In the genomic region with DNA sequence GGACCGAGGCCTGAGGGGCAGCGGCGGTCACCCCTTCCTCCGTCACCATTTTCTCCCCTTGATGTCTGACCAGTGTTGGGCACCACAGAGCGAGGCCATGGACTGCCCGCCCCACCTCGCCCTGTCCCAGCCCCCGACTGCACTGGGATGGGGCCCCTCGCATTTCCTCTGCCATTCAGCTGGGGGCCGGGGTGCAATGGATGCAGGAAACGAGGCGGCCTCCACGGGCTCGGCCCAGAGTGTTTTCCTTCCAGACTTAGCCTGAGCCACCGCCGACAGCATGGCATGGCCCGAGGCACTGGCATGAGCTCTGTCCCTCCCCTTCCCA, we compare ENCODE assay signal across 23 cellular contexts. TPM values are rescaled to one million over a fixed set of nuclear protein-coding genes. Genes with fewer than 3 reads are reported as not detected.
DNase-seq lines count a peak whose midpoint lies in the region; ATAC-seq, FAIRE-seq and TF ChIP-seq lines count a peak whose summit lies in the region.
"Had no signal": no experiment of that assay in that cellular context is flagged by ENCODE, and none has a peak within 500 bp of the region (broad histone marks: within the 10 kb centered on the region; RNA-seq: fewer than 3 reads in every experiment).

No MANE protein-coding gene starts in this region.

- no peak overlapping the region for H3K4me3 ChIP-seq in H1 (ENCODE audit: extremely low read depth in 1 of 4, insufficient read depth in 2 of 4, low read depth in 3 of 4, low read length in 4 of 4)
- H3K4me3 ChIP-seq: GM23338 had no signal

- H2AFZ ChIP-seq in H1 (ENCODE audit: low read length): no peak overlapping the region
- H2AFZ ChIP-seq: GM23338 had no signal

- no peak for TF ChIP-seq EP300 in H1 (IDR thresholded peaks at IDR 0.05; ENCODE audit: borderline replicate concordance in 1 of 2, low read depth in 2 of 2, low read length in 2 of 2)

- no peak overlapping the region for H3K56ac ChIP-seq in H1 (replicated peaks; ENCODE audit: insufficient read length, low read depth, low read length)

- no peak for FAIRE-seq in H1 (lab: Jason Lieb, UNC)
- FAIRE-seq: GM12891, HTR-8/SVneo, RCC 7860 had no signal

- H3K14ac ChIP-seq in H1 (ENCODE audit: insufficient read length): no peak overlapping the region

- TF ChIP-seq RAD21 in H1 (IDR thresholded peaks at IDR 0.05 in 1 of 2, conservative IDR thresholded peaks at IDR 0.05 in 1 of 2; ENCODE audit: low read depth in 2 of 2, low read length in 2 of 2): no peak

- H3K4me3 Mint-ChIP-seq in natural killer cell (no peak overlapping the region), progenitor cell of endocrine pancreas (ENCODE audit: low read depth) (no peak overlapping the region)
- H3K4me3 Mint-ChIP-seq in natural killer cell treated with Interleukin-12 subunit alpha and Interleukin-12 subunit beta and Interleukin-15 and Interleukin-18, amount 100 ng/mL, for 72 hours: no peak overlapping the region
- H3K4me3 Mint-ChIP-seq: CD8-positive, alpha-beta T cell; GM23338 had no signal

- no peak overlapping the region for H2BK20ac ChIP-seq in H1 (ENCODE audit: low read length)

- intact Hi-C loops in natural killer cell (cut with micrococcal nuclease): no loop called here

- H2BK12ac ChIP-seq in H1 (ENCODE audit: low read depth, low read length): 0 out of 2 replicates have a peak overlapping the region, but pooled peaks have one; percentile 9

- no peaks in the 10 kb centered on the region for H3K27me3 Mint-ChIP-seq in natural killer cell (ENCODE audit: low read depth in 2 of 2)
- no peaks in the 10 kb centered on the region for H3K27me3 Mint-ChIP-seq in natural killer cell treated with Interleukin-12 subunit alpha and Interleukin-12 subunit beta and Interleukin-15 and Interleukin-18, amount 100 ng/mL, for 72 hours
- no peaks in the 10 kb centered on the region for H3K27me3 Mint-ChIP-seq in progenitor cell of endocrine pancreas

- CTCF ChIA-PET in H1 (lab: Charles Lee; ENCODE audit: partially characterized antibody): interaction anchor here (0.9 to 4.6 kb wide), 4 partner anchors 21 to 81 kb away, joined by 3 to 21 read pairs (median 6); no protein-coding TSS in a partner anchor

- no peak overlapping the region for H4K91ac ChIP-seq in H1 (replicated peaks; ENCODE audit: insufficient read length, low read length)

- H3K4me1 Mint-ChIP-seq in natural killer cell (peaks cover 8 to 39% of the 10 kb centered on the region in 2 donors), progenitor cell of endocrine pancreas (ENCODE audit: low read depth) (peaks cover 27% of the 10 kb centered on the region)
- H3K4me1 Mint-ChIP-seq in natural killer cell treated with Interleukin-12 subunit alpha and Interleukin-12 subunit beta and Interleukin-15 and Interleukin-18, amount 100 ng/mL, for 72 hours (ENCODE audit: low read depth in 2 of 2): peaks cover 0 to 13% of the 10 kb centered on the region in 2 donors

- H4K5ac ChIP-seq in H1 (ENCODE audit: insufficient read length, low read depth, low read length): no peak overlapping the region

- peaks cover 0 to 15% (median 7%) of the 10 kb centered on the region in 4 experiments; a peak in 5 of 7 replicates for H3K4me1 ChIP-seq in H1 (replicated peaks in 1 of 4; ENCODE audit: control insufficient read depth in 3 of 4, insufficient read depth in 4 of 4, low read length in 3 of 4)

- DNase-seq in natural killer cell (no peak), H1 (ENCODE audit: low read depth in 1 of 2, low spot score in 2 of 2) (no peak), progenitor cell of endocrine pancreas (ENCODE audit: low spot score, unreplicated experiment) (no peak), T1000 (lab: John Stamatoyannopoulos, UW) (no peak)
- no peak for DNase-seq in natural killer cell treated with Interleukin-12 subunit alpha and Interleukin-12 subunit beta and Interleukin-15 and Interleukin-18, amount 100 ng/mL, for 72 hours (ENCODE audit: low spot score)
- DNase-seq in stimulated activated CD4-positive, alpha-beta T cell treated with anti-CD3 and anti-CD28 coated beads, Interleukin-4, amount 100 ng/mL, for 1 hour: no peak
- no peak for DNase-seq in activated effector memory CD4-positive, alpha-beta T cell treated with anti-CD3 and anti-CD28 coated beads, Interleukin-2, amount 50 U/mL, for 16 hours
- DNase-seq: AML-193, Calu3, DMS153, HCEC 1CT, IMR-90, NCI-H1694, NCI-H2081, NCI-H2171, NCI-H345, NCI-H524, NCI-H774 had no signal

- peaks cover 4% of the 10 kb centered on the region; the same call in 1 of the 2 replicates for H3K23me2 ChIP-seq in H1 (ENCODE audit: low read depth, low read length)

- no peak overlapping the region for H3K4me2 ChIP-seq in H1 (ENCODE audit: insufficient read depth in 1 of 2, low read depth in 2 of 2, low read length in 2 of 2)
- H3K4me2 ChIP-seq: GM23338 had no signal

- H2BK120ac ChIP-seq in H1 (replicated peaks; ENCODE audit: low read depth, low read length): no peak overlapping the region

- no peaks in the 10 kb centered on the region for H3K79me2 ChIP-seq in H1 (ENCODE audit: control insufficient read depth in 1 of 2, insufficient read depth in 2 of 2, low read length in 2 of 2)

- no peak for ATAC-seq in natural killer cell
- ATAC-seq in natural killer cell treated with Interleukin-12 subunit alpha and Interleukin-12 subunit beta and Interleukin-15 and Interleukin-18, amount 100 ng/mL, for 72 hours: no peak
- ATAC-seq: CD8-positive, alpha-beta T cell; GM23338 had no signal

- H3K27ac ChIP-seq in H1 (ENCODE audit: low read depth, low read length): no peak overlapping the region

- TF ChIP-seq CTCF in natural killer cell (IDR thresholded peaks at IDR 0.05) (no peak), H1 (IDR thresholded peaks at IDR 0.05; ENCODE audit: control extremely low read depth in 1 of 3, insufficient read depth in 1 of 3, low read depth in 1 of 3, low read length in 3 of 3) (no peak), progenitor cell of endocrine pancreas (IDR thresholded peaks at IDR 0.05; ENCODE audit: unreplicated experiment) (no peak)

- H3K9me3 Mint-ChIP-seq in natural killer cell: no peaks in the 10 kb centered on the region
- H3K9me3 Mint-ChIP-seq in natural killer cell treated with Interleukin-12 subunit alpha and Interleukin-12 subunit beta and Interleukin-15 and Interleukin-18, amount 100 ng/mL, for 72 hours: no peaks in the 10 kb centered on the region
- no peaks in the 10 kb centered on the region for H3K9me3 Mint-ChIP-seq in progenitor cell of endocrine pancreas (ENCODE audit: low read depth)
- H3K9me3 Mint-ChIP-seq: CD8-positive, alpha-beta T cell; GM23338 had no signal

- H4K8ac ChIP-seq in H1 (ENCODE audit: extremely low read depth, insufficient read depth, low read length): no peak overlapping the region; the same call in 1 of the 2 replicates

- H3K23ac ChIP-seq in H1 (ENCODE audit: insufficient read length): no peak overlapping the region

- no peaks in the 10 kb centered on the region for H3K27me3 ChIP-seq in H1 (replicated peaks in 1 of 4; ENCODE audit: control insufficient read depth in 3 of 4, extremely low read depth in 1 of 4, insufficient read depth in 3 of 4, low read length in 3 of 4)

- no peak for TF ChIP-seq POLR2A in H1 (IDR thresholded peaks at IDR 0.05; ENCODE audit: control extremely low read depth in 1 of 2, low read depth in 2 of 2, low read length in 2 of 2)

- no peaks in the 10 kb centered on the region for H3K36me3 ChIP-seq in H1 (ENCODE audit: control insufficient read depth in 2 of 4, insufficient read depth in 4 of 4, low read length in 3 of 4)

- H3K9me3 ChIP-seq in H1 (ENCODE audit: insufficient read depth in 2 of 2, low read depth in 1 of 2, low read length in 1 of 2): no peaks in the 10 kb centered on the region

- H3K36me3 Mint-ChIP-seq in natural killer cell: no peaks in the 10 kb centered on the region
- no peaks in the 10 kb centered on the region for H3K36me3 Mint-ChIP-seq in natural killer cell treated with Interleukin-12 subunit alpha and Interleukin-12 subunit beta and Interleukin-15 and Interleukin-18, amount 100 ng/mL, for 72 hours
- H3K36me3 Mint-ChIP-seq in progenitor cell of endocrine pancreas (ENCODE audit: insufficient read depth): peaks cover 22% of the 10 kb centered on the region
- H3K36me3 Mint-ChIP-seq: CD8-positive, alpha-beta T cell had no signal

- no peak overlapping the region for H3K18ac ChIP-seq in H1 (ENCODE audit: extremely low read depth, low read length)

- no peak overlapping the region for H3K4ac ChIP-seq in H1 (replicated peaks; ENCODE audit: insufficient read length, low read depth, low read length)

- H3K27ac Mint-ChIP-seq in natural killer cell (peak overlapping the region; percentile 60 to 78), progenitor cell of endocrine pancreas (peak overlapping the region; percentile 67)
- H3K27ac Mint-ChIP-seq in natural killer cell treated with Interleukin-12 subunit alpha and Interleukin-12 subunit beta and Interleukin-15 and Interleukin-18, amount 100 ng/mL, for 72 hours: no peak overlapping the region
- H3K27ac Mint-ChIP-seq: CD8-positive, alpha-beta T cell; GM23338 had no signal

- H3K9ac ChIP-seq in H1 (replicated peaks in 1 of 4; ENCODE audit: extremely low read depth in 1 of 4, low read depth in 3 of 4, low read length in 3 of 4): no peak overlapping the region

- 0 out of 2 replicates have a peak overlapping the region, but pooled peaks have one; percentile 30 for H2BK5ac ChIP-seq in H1 (ENCODE audit: low read depth, low read length)

- 80% methylated on average over 16 of the region's 17 CpGs; no CpG with 5 or more reads in 1 of the 2 experiments for WGBS in H1 (ENCODE audit: extremely low coverage in 1 of 2, insufficient coverage in 1 of 2, insufficient read length in 1 of 2, insufficient replicate concordance in 2 of 2, low coverage in 1 of 2, low lambda C conversion rate in 2 of 2, missing lambda C conversion rate in 1 of 2), 2 experiments

- H3K79me1 ChIP-seq in H1 (ENCODE audit: low read depth, low read length): no peaks in the 10 kb centered on the region

- no peak overlapping the region for H2BK15ac ChIP-seq in H1 (ENCODE audit: low read length)

- peaks cover 1 to 9% of the 10 kb centered on the region in 2 experiments for H4K20me1 ChIP-seq in H1 (replicated peaks in 1 of 2; ENCODE audit: control insufficient read depth in 1 of 2, insufficient read depth in 2 of 2, low read length in 2 of 2)

- H2AK5ac ChIP-seq in H1 (ENCODE audit: low read depth, low read length): no peak overlapping the region

- POLR2A ChIA-PET in H1 (lab: Charles Lee; ENCODE audit: partially characterized antibody): interaction anchor here (1.2 kb wide), 2 partner anchors 13 to 27 kb away, joined by 4 read pairs; no protein-coding TSS in a partner anchor

RNA-seq across cellular contexts. Expression of a gene that starts 44.6 kb away (rescaled TPM):
- total RNA-seq in natural killer cell (100 to 1,000 TPM; 125 to 130 (median 126) TPM), progenitor cell of endocrine pancreas (67.5 and 70.7 TPM in 2 replicates)
- total RNA-seq in natural killer cell treated with Interleukin-12 subunit alpha and Interleukin-12 subunit beta and Interleukin-15 and Interleukin-18, amount 100 ng/mL, for 72 hours: 100 to 1,000 TPM in 1 of 2 donors, 10 to 100 TPM in 1; 85.0 to 148 TPM
- total RNA-seq in H1 (2021; fragmentation: NEBNext Ultra II Directional; extraction: Animal tissue kit (Norgen Biotek cat#: 25700)): 70.3 and 73.2 TPM in 2 replicates
- 12.1 and 19.2 TPM in 2 replicates for polyA plus RNA-seq in H1 (2011; rRNA removed)
- 17.0 TPM for polyA plus RNA-seq in H1 (2011; cell fraction: cytosol; rRNA removed)
- polyA plus RNA-seq in H1 (2011; cell fraction: nucleus; rRNA removed): 42.7 TPM
- polyA plus RNA-seq in H1 (2012, experiment 1 of 2): 44.2 to 48.4 TPM (median 46.4 TPM) in 4 replicates
- 35.2 TPM for polyA plus RNA-seq in H1 (2012, experiment 2 of 2)
- 47.2 TPM for polyA plus RNA-seq in H1 (2013, experiment 1 of 2)
- 44.5 TPM for polyA plus RNA-seq in H1 (2013, experiment 2 of 2)
- 6.4 and 11.1 TPM in 2 replicates for polyA minus RNA-seq in H1 (2011; rRNA and poly(A)+ RNA removed)
- polyA minus RNA-seq in H1 (2011; cell fraction: cytosol; rRNA and poly(A)+ RNA removed): 19.7 TPM
- 18.5 TPM for polyA minus RNA-seq in H1 (2011; cell fraction: nucleus; rRNA and poly(A)+ RNA removed)

Comparison
In these comparisons a context has a peak if more than half of its experiments do, and no peak if none do; other contexts are left out.
1. H3K27ac Mint-ChIP-seq: peak in natural killer cell (2 of 2) and progenitor cell of endocrine pancreas (single experiment); none in natural killer cell treated with Interleukin-12 subunit alpha and Interleukin-12 subunit beta and Interleukin-15 and Interleukin-18, amount 100 ng/mL, for 72 hours (0 of 2).